In genomic region chr7:38862666-38863065, GRCh38 we compare ENCODE assay signal across 20 cellular contexts.
"Had no signal": no experiment of that assay in that cellular context is flagged by ENCODE, and none has a peak within 500 bp of the region (broad histone marks: within the 10 kb centered on the region; RNA-seq: fewer than 3 reads in every experiment).

No MANE protein-coding gene starts in this region.

- ATAC-seq: activated CD4-positive, CD25-positive, alpha-beta regulatory T cell treated with anti-CD3 and anti-CD28 coated beads, Interleukin-2, amount 50 U/mL, for 24 hours; activated CD8-positive, alpha-beta memory T cell treated with anti-CD3 and anti-CD28 coated beads, Interleukin-2, amount 10 ng/mL, durations not matched to agents 7 days and 5 days; activated CD8-positive, alpha-beta T cell treated with anti-CD3 and anti-CD28 coated beads for 36 hours; activated naive CD8-positive, alpha-beta T cell treated with anti-CD3 and anti-CD28 coated beads, Interleukin-2, amount 50 U/mL, for 24 hours; naive thymus-derived CD4-positive, alpha-beta T cell; stimulated activated naive CD8-positive, alpha-beta T cell treated with anti-CD3 and anti-CD28 coated beads, Interleukin-15, amount 100 ng/mL, for 72 hours had no signal

- H3K4me3 ChIP-seq: cardiac muscle cell, left ventricle myocardium inferior, neural progenitor cell, right atrium auricular region, skin epidermis, tibial artery had no signal

- H3K9ac ChIP-seq: neural progenitor cell had no signal

- H3K27me3 ChIP-seq: cardiac muscle cell, neural progenitor cell, right atrium auricular region, tibial artery had no signal

- H3K4me2 ChIP-seq: neural progenitor cell had no signal

- H3K36me3 ChIP-seq: cardiac muscle cell, neural progenitor cell had no signal

- H2AFZ ChIP-seq: neural progenitor cell had no signal

- DNase-seq: activated CD4-positive, alpha-beta T cell treated with anti-CD3 and anti-CD28 coated beads, Interleukin-2, amount 10 ng/mL, durations not matched to agents 7 days and 5 days; activated CD8-positive, alpha-beta memory T cell treated with anti-CD3 and anti-CD28 coated beads, Interleukin-2, amount 10 ng/mL, durations not matched to agents 7 days and 5 days; activated CD8-positive, alpha-beta T cell treated with anti-CD3 and anti-CD28 coated beads for 36 hours; activated gamma-delta T cell; activated naive CD4-positive, alpha-beta T cell treated with anti-CD3 and anti-CD28 coated beads, Interleukin-2, amount 50 U/mL, for 16 hours; activated naive CD8-positive, alpha-beta T cell treated with anti-CD3 and anti-CD28 coated beads, Interleukin-2, amount 50 U/mL, for 24 hours; activated T-cell treated with anti-CD3 and anti-CD28 coated beads for 4 hours; effector CD4-positive, alpha-beta T cell; immature natural killer cell; kidney glomerular epithelial cell; left ventricle myocardium inferior; naive thymus-derived CD4-positive, alpha-beta T cell; stimulated activated CD4-positive, alpha-beta T cell treated with anti-CD3 and anti-CD28 coated beads, Interleukin-1b, Interleukin-23, amount 100 ng/mL, for 48 hours; stimulated activated naive CD8-positive, alpha-beta T cell treated with anti-CD3 and anti-CD28 coated beads, Interleukin-15, amount 100 ng/mL, for 72 hours; tibial artery had no signal

- H3K9me3 ChIP-seq: left ventricle myocardium inferior, right atrium auricular region, tibial artery had no signal

- H3K27ac ChIP-seq: cardiac muscle cell, left ventricle myocardium inferior, neural progenitor cell, right atrium auricular region, skin epidermis, tibial artery had no signal
